Comparison of ENCODE assay signal across 8 cellular contexts in the genomic region with DNA sequence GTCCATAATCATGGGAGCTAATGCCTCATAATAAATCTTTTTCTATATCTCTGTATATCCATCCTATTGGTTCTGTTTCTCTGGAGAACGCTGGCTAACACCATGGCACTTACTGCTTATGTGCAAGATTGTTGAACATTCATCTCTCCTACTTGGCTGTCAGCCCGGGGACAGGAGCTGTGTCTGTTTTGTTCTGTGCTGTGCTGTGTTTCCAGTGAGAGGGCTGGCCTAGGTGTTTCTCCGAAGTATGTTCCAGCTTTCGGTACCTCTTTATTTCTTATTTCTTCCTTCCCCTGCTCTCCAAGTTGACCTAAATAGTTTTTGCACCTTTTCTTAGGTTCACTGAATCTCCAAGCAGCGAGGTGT.
DNase-seq lines count a peak whose midpoint lies in the region; ATAC-seq, FAIRE-seq and TF ChIP-seq lines count a peak whose summit lies in the region.

No MANE protein-coding gene starts in this region.

- peak overlapping the region; percentile 34; the same call in 1 of the 2 replicates for H3K9ac ChIP-seq in ES-I3 (ENCODE audit: low read depth, low read length)

- intact Hi-C loops in tibial artery (cut with DNase I; ENCODE audit: low total_unique reads), result no loop called here

- H3K9me3 Mint-ChIP-seq in memory B cell, result no peaks in the 10 kb centered on the region

- H3K9me3 ChIP-seq in ES-I3 (ENCODE audit: control insufficient read depth, insufficient read depth, low read length) (no peaks in the 10 kb centered on the region), tibial artery (no peaks in the 10 kb centered on the region)

- TF ChIP-seq CTCF in tibial artery (IDR thresholded peaks at IDR 0.05), result no peak

- ATAC-seq in memory B cell (ENCODE audit: low read depth), result peak; percentile 4

- no peaks in the 10 kb centered on the region for H3K27me3 ChIP-seq in tibial artery

- H3K27ac ChIP-seq in tibial artery, result peak overlapping the region; percentile 79 to 83

- peak overlapping the region; percentile 39 to 43 for H3K4me3 ChIP-seq in tibial artery

- DNase-seq in NCI-H69 (lab: John Stamatoyannopoulos, UW) (peak; percentile 57), dedifferentiated amniotic fluid mesenchymal stem cell (ENCODE audit: extremely low spot score) (peak; percentile 49), memory B cell (ENCODE audit: low spot score in 2 of 2) (no peak), tibial artery (peak; percentile 91 to 93), H54 (ENCODE audit: insufficient read length, low spot score) (no peak), GF-D8 (lab: John Stamatoyannopoulos, UW) (no peak), NCI-H187 (lab: John Stamatoyannopoulos, UW) (no peak)

- H3K27ac Mint-ChIP-seq in memory B cell, result peak overlapping the region; percentile 93

- no peak for FAIRE-seq in H54 (lab: Jason Lieb, UNC)

- H3K36me3 ChIP-seq in ES-I3 (ENCODE audit: insufficient read depth, low read length) (no peaks in the 10 kb centered on the region), tibial artery (no peaks in the 10 kb centered on the region)

- H3K4me1 ChIP-seq in ES-I3 (ENCODE audit: insufficient read depth, low read length) (peaks cover 8% of the 10 kb centered on the region), tibial artery (peaks cover 0 to 37% (median 29%) of the 10 kb centered on the region in 4 donors)

- no peak for TF ChIP-seq POLR2A in H54 (IDR thresholded peaks at IDR 0.05; ENCODE audit: low read depth, low read length)

- H3K4me1 Mint-ChIP-seq in memory B cell, result peaks cover 21% of the 10 kb centered on the region

- H3K36me3 Mint-ChIP-seq in memory B cell, result no peaks in the 10 kb centered on the region

- peak overlapping the region; percentile 84 for H3K4me3 Mint-ChIP-seq in memory B cell

- no peaks in the 10 kb centered on the region for H3K27me3 Mint-ChIP-seq in memory B cell

Comparison
In these comparisons a context has a peak if more than half of its experiments do, and no peak if none do; other contexts are left out.
1. DNase-seq: peak in NCI-H69 (single experiment), dedifferentiated amniotic fluid mesenchymal stem cell (single experiment) and tibial artery (2 of 2); none in memory B cell (0 of 2), H54 (single experiment), GF-D8 (single experiment) and NCI-H187 (0 of 2).